Comparison of ENCODE assay signal across 8 cellular contexts in genomic region chr2:151973901-151974199, GRCh38.
DNase-seq lines count a peak whose midpoint lies in the region; ATAC-seq and TF ChIP-seq lines count a peak whose summit lies in the region.

No MANE protein-coding gene starts in this region.

- H3K27me3 ChIP-seq in neuron (ENCODE audit: insufficient read depth, low read length): no peaks in the 10 kb centered on the region

- TF ChIP-seq CTCF in epithelial cell of esophagus (IDR thresholded peaks at IDR 0.05; ENCODE audit: insufficient read depth, low read depth, low read length, missing control alignments): no peak

- H3K4me1 ChIP-seq in neuron (ENCODE audit: insufficient read depth, low read length): peaks cover 15% of the 10 kb centered on the region

- no peaks in the 10 kb centered on the region for H3K36me3 ChIP-seq in neuron (ENCODE audit: insufficient read depth, low read length)

- H3K9me3 ChIP-seq in neuron (ENCODE audit: low read length): no peaks in the 10 kb centered on the region

- H2AFZ ChIP-seq in neuron (ENCODE audit: low read depth, low read length): peak overlapping the region; percentile 88

- ATAC-seq in GM19035 (IDR thresholded peaks at IDR 0.05; ENCODE audit: unreplicated experiment): no peak
- ATAC-seq in HG03457 (IDR thresholded peaks at IDR 0.05; ENCODE audit: unreplicated experiment): no peak

- H3K4me3 ChIP-seq in epithelial cell of esophagus (ENCODE audit: low read length): no peak overlapping the region
- H3K4me3 ChIP-seq in neuron (ENCODE audit: low read length): peak overlapping the region; percentile 63

- DNase-seq in H4 (ENCODE audit: low spot score) (peak; percentile 36), NCI-H526 (lab: John Stamatoyannopoulos, UW) (peak; percentile 67 to 89), epithelial cell of esophagus (ENCODE audit: low read depth) (peak; percentile 36), activated gamma-delta T cell (lab: John Stamatoyannopoulos, UW) (no peak), epidermal melanocyte (ENCODE audit: insufficient read length, low spot score) (no peak)

Comparison
In these comparisons a context has a peak if more than half of its experiments do, and no peak if none do; other contexts are left out.
1. DNase-seq: peak in H4 (single experiment), NCI-H526 (2 of 2) and epithelial cell of esophagus (single experiment); none in activated gamma-delta T cell (single experiment) and epidermal melanocyte (single experiment).